14 cellular contexts compared by ENCODE assay signal in the genomic region with DNA sequence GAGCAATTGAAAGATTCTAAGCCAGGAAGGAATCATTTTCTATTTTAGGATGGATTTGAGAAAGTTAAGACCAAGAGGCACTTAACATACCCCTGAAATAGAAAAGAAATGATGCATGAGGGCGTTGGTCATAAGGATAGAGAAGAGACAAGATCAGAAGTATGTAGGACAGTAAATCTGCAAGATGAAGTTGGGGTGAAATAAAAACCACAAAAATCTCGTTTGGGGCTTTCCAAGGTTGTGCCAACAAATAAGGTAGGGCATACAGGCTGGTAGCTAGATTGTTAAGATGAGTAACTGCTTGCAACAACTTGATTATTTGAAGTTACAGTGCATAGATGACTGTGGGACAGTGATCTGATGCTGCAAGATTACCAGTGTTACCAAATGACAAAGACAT. TPM values are rescaled to one million over a fixed set of nuclear protein-coding genes. Genes with fewer than 3 reads are reported as not detected.
A peak's percentile ranks its signal among the peaks of the same experiment; 100 is the strongest.
DNase-seq lines count a peak whose midpoint lies in the region; ATAC-seq, FAIRE-seq and TF ChIP-seq lines count a peak whose summit lies in the region.
"Had no signal": no experiment of that assay in that cellular context is flagged by ENCODE, and none has a peak within 500 bp of the region (broad histone marks: within the 10 kb centered on the region; RNA-seq: fewer than 3 reads in every experiment).

No MANE protein-coding gene starts in this region.

- TF ChIP-seq CTCF in K562 (IDR thresholded peaks at IDR 0.05 in 2 of 3, conservative IDR thresholded peaks at IDR 0.05 in 1 of 3; ENCODE audit: insufficient read depth in 2 of 3, low read depth in 1 of 3, low read length in 3 of 3): no peak
- TF ChIP-seq CTCF in neural crest cell (conservative IDR thresholded peaks at IDR 0.05): no peak
- no peak for TF ChIP-seq CTCF in glutamatergic neuron (IDR thresholded peaks at IDR 0.05; ENCODE audit: partially characterized antibody, unreplicated experiment)

- H3K27me3 Mint-ChIP-seq in activated T-cell treated with anti-CD3 and anti-CD28 coated beads, Interleukin-2, amount 50 U/mL, for 24 hours: no peaks in the 10 kb centered on the region
- H3K27me3 Mint-ChIP-seq in neural crest cell (ENCODE audit: low read depth) (no peaks in the 10 kb centered on the region), glutamatergic neuron (ENCODE audit: unreplicated experiment) (peaks cover 7% of the 10 kb centered on the region)

- H3K9me3 Mint-ChIP-seq in activated T-cell treated with anti-CD3 and anti-CD28 coated beads, Interleukin-2, amount 50 U/mL, for 24 hours: no peaks in the 10 kb centered on the region
- no peaks in the 10 kb centered on the region for H3K9me3 Mint-ChIP-seq in neural crest cell
- H3K9me3 Mint-ChIP-seq in glutamatergic neuron (ENCODE audit: unreplicated experiment): peaks cover 13% of the 10 kb centered on the region

- peak overlapping the region; percentile 68 for H3K27ac Mint-ChIP-seq in activated T-cell treated with anti-CD3 and anti-CD28 coated beads, Interleukin-2, amount 50 U/mL, for 24 hours
- H3K27ac Mint-ChIP-seq in neural crest cell (ENCODE audit: unreplicated experiment) (no peak overlapping the region), glutamatergic neuron (ENCODE audit: unreplicated experiment) (no peak overlapping the region)

- in situ Hi-C loops in K562 (cut with MboI): loop anchor here (5.0 kb wide), 1 partner anchor 71 kb away; no protein-coding TSS in a partner anchor

- peaks cover 32% of the 10 kb centered on the region for H3K4me1 Mint-ChIP-seq in activated T-cell treated with anti-CD3 and anti-CD28 coated beads, Interleukin-2, amount 50 U/mL, for 24 hours (ENCODE audit: low read depth)
- H3K4me1 Mint-ChIP-seq in neural crest cell (peaks cover 19% of the 10 kb centered on the region), glutamatergic neuron (ENCODE audit: low read depth, unreplicated experiment) (peaks cover 13% of the 10 kb centered on the region)

- peaks cover 19% of the 10 kb centered on the region for H3K36me3 Mint-ChIP-seq in activated T-cell treated with anti-CD3 and anti-CD28 coated beads, Interleukin-2, amount 50 U/mL, for 24 hours (ENCODE audit: low read depth)
- H3K36me3 Mint-ChIP-seq in neural crest cell (ENCODE audit: low read depth): peaks cover 5% of the 10 kb centered on the region
- H3K36me3 Mint-ChIP-seq in glutamatergic neuron (ENCODE audit: unreplicated experiment): no peaks in the 10 kb centered on the region

- TF ChIP-seq EP300 in K562 (IDR thresholded peaks at IDR 0.05; ENCODE audit: low read length): no peak

- 0 out of 2 replicates have a peak, but pooled peaks cover 2% of the 10 kb centered on the region for H3K9me3 ChIP-seq in K562 (replicated peaks; ENCODE audit: control insufficient read depth, insufficient read depth, low read depth, low read length)
- H3K9me3 ChIP-seq: gastrocnemius medialis, neutrophil had no signal

- 19% methylated on average over 2 of the region's 2 CpGs for WGBS in K562 (ENCODE audit: insufficient coverage, low coverage, missing lambda C conversion rate)

- no peak overlapping the region for H2AFZ ChIP-seq in K562 (ENCODE audit: low read depth, low read length)

- H3K79me2 ChIP-seq in K562 (ENCODE audit: control insufficient read depth, insufficient read depth, low read length): peaks cover 34% of the 10 kb centered on the region

- POLR2A ChIA-PET in K562 (lab: Yijun Ruan, JAX): interaction anchor here (0.6 to 7.1 kb wide), 8 partner anchors 11 to 111 kb away, joined by 3 to 73 read pairs (median 8); a partner anchor contains a TSS

- TF ChIP-seq POLR2A in K562 (conservative IDR thresholded peaks at IDR 0.05): no peak

- H3K9me1 ChIP-seq in K562 (ENCODE audit: control insufficient read depth, insufficient read depth, low read length): no peaks in the 10 kb centered on the region

- H3K4me3 Mint-ChIP-seq in activated T-cell treated with anti-CD3 and anti-CD28 coated beads, Interleukin-2, amount 50 U/mL, for 24 hours: no peak overlapping the region
- H3K4me3 Mint-ChIP-seq in neural crest cell (peak overlapping the region; percentile 60), glutamatergic neuron (ENCODE audit: unreplicated experiment) (no peak overlapping the region)

- peaks cover 11% of the 10 kb centered on the region for H3K36me3 ChIP-seq in K562 (ENCODE audit: control insufficient read depth, insufficient read depth, low read length)
- H3K36me3 ChIP-seq: gastrocnemius medialis, neutrophil had no signal

- FAIRE-seq in K562 (lab: Jason Lieb, UNC): no peak
- FAIRE-seq: GM18507 had no signal

- H3K4me2 ChIP-seq in K562 (ENCODE audit: insufficient read depth, low read length): no peak overlapping the region

- ATAC-seq in K562: no peak
- ATAC-seq in GM18517 (IDR thresholded peaks at IDR 0.05; ENCODE audit: unreplicated experiment): no peak
- ATAC-seq: gastrocnemius medialis had no signal

- no peak for TF ChIP-seq RAD21 in K562 (CRISPR knock-in tag; conservative IDR thresholded peaks at IDR 0.05 in 1 of 2, IDR thresholded peaks at IDR 0.05 in 1 of 2)

- H3K27me3 ChIP-seq in K562 (ENCODE audit: control insufficient read depth in 2 of 2, insufficient read depth in 2 of 2, low read length in 2 of 2): no peaks in the 10 kb centered on the region
- H3K27me3 ChIP-seq: gastrocnemius medialis, neutrophil had no signal

- intact Hi-C loops in K562 (cut with micrococcal nuclease): loop anchor here (10.0 kb wide), 1 partner anchor 131 kb away; a partner anchor contains a TSS

- CTCF ChIA-PET in K562 (lab: Yijun Ruan, JAX; ENCODE audit: low intra/inter-chr PET ratio): interaction anchor here (0.6 kb wide), 1 partner anchor 129 kb away, joined by 3 read pairs; a partner anchor contains a TSS

- H4K20me1 ChIP-seq in K562 (replicated peaks; ENCODE audit: control insufficient read depth, insufficient read depth, low read length): peaks cover 9% of the 10 kb centered on the region

- H3K4me1 ChIP-seq in K562 (replicated peaks in 1 of 2; ENCODE audit: control insufficient read depth in 2 of 2, insufficient read depth in 2 of 2, low read length in 2 of 2): peaks cover 34 to 60% of the 10 kb centered on the region in 2 experiments

- no peak for DNase-seq in activated T-cell treated with anti-CD3 and anti-CD28 coated beads, Interleukin-2, amount 50 U/mL, for 24 hours
- DNase-seq in activated T-cell treated with anti-CD3 and anti-CD28 coated beads for 4 hours (no peak), M059J (ENCODE audit: low read depth) (peak; percentile 60), K562 (ENCODE audit: extremely low read depth in 1 of 4, low spot score in 3 of 4) (no peak), neural crest cell (ENCODE audit: low read depth, low spot score) (no peak), NCI-H526 treated with DMSO at 0.1 percent for 48 hours (lab: John Stamatoyannopoulos, UW) (no peak), glutamatergic neuron (no peak)
- DNase-seq: activated CD4-positive, alpha-beta T cell treated with anti-CD3 and anti-CD28 coated beads for 48 hours; gastrocnemius medialis; KBM-7; NCI-H2081 treated with DMSO at 0.1 percent for 48 hours had no signal

- H3K9ac ChIP-seq in K562 (ENCODE audit: insufficient read depth in 1 of 2, low read depth in 2 of 2, low read length in 2 of 2): no peak overlapping the region

- no peak overlapping the region for H3K4me3 ChIP-seq in K562
- H3K4me3 ChIP-seq: gastrocnemius medialis had no signal

- H3K27ac ChIP-seq in K562 (ENCODE audit: extremely low read depth, low read depth, low read length): no peak overlapping the region
- H3K27ac ChIP-seq: gastrocnemius medialis, neutrophil had no signal

- no TSS peak for BruUV-seq in K562 (replicated peaks; lab: Mats Ljungman, UMichigan)

RNA-seq across cellular contexts. Expression of a gene that starts 2.6 kb away (rescaled TPM):
- 27.8 and 39.5 TPM in 2 replicates for total RNA-seq in M059J (2014; rRNA removed; shearing (Covaris generic))
- 104 and 356 TPM in 2 replicates for total RNA-seq in K562 (2011; cell fraction: chromatin; rRNA removed; ENCODE audit: low replicate concordance)
- total RNA-seq in K562 (2011; cell fraction: nucleolus; rRNA removed): 54.4 and 64.3 TPM in 2 replicates
- 179 and 274 TPM in 2 replicates for total RNA-seq in K562 (2011; cell fraction: nucleoplasm; rRNA removed)
- total RNA-seq in K562 (2014; rRNA removed) (29.8 and 34.1 TPM in 2 replicates), K562 (2014; rRNA removed; fragmentation: Illumina TruSeq; extraction: Trizol) (60.2 and 70.5 TPM in 2 replicates), K562 (2015; rRNA removed; fragmentation: Illumina TruSeq; extraction: Trizol) (45.4 and 48.3 TPM in 2 replicates), K562 (2021) (40.5 and 42.4 TPM in 2 replicates), neural crest cell (38.4 and 42.8 TPM in 2 replicates), glutamatergic neuron (ENCODE audit: unreplicated experiment) (64.6 TPM)
- polyA plus RNA-seq in K562 (2011; rRNA removed) (27.8 and 39.5 TPM in 2 replicates), K562 (2014; fragmentation: Illumina TruSeq; extraction: Trizol) (23.0 and 25.3 TPM in 2 replicates), K562 (2014; fragmentation: Nextera tagmentation; extraction: Ambion mirVana) (10 to 100 TPM; 10.1 to 11.2 TPM), K562 (2014; rRNA removed) (22.9 and 28.0 TPM in 2 replicates)
- polyA plus RNA-seq in K562 (2011; cell fraction: cytosol; rRNA removed): 9.7 and 20.5 TPM in 2 replicates
- 26.0 and 35.2 TPM in 2 replicates for polyA plus RNA-seq in K562 (2011; cell fraction: nucleus; rRNA removed)
- 17.7 and 21.7 TPM in 2 replicates for polyA plus RNA-seq in K562 (2012)
- polyA minus RNA-seq in K562 (2011; rRNA and poly(A)+ RNA removed): 152 and 172 TPM in 2 replicates
- polyA minus RNA-seq in K562 (2011; cell fraction: cytosol; rRNA and poly(A)+ RNA removed): 28.8 and 35.4 TPM in 2 replicates
- 123 and 195 TPM in 2 replicates for polyA minus RNA-seq in K562 (2011; cell fraction: nucleus; rRNA and poly(A)+ RNA removed)

RNA-seq across cellular contexts. Expression of a gene that starts 32.8 kb away (rescaled TPM):
- total RNA-seq in M059J (2014; rRNA removed; shearing (Covaris generic)): 501 and 579 TPM in 2 replicates
- 108 and 251 TPM in 2 replicates for total RNA-seq in K562 (2011; cell fraction: chromatin; rRNA removed; ENCODE audit: low replicate concordance)
- total RNA-seq in K562 (2011; cell fraction: nucleolus; rRNA removed): 84.9 and 94.7 TPM in 2 replicates
- total RNA-seq in K562 (2011; cell fraction: nucleoplasm; rRNA removed): 175 and 253 TPM in 2 replicates
- 440 and 497 TPM in 2 replicates for total RNA-seq in K562 (2014; rRNA removed)
- 567 and 664 TPM in 2 replicates for total RNA-seq in K562 (2014; rRNA removed; fragmentation: Illumina TruSeq; extraction: Trizol)
- 577 and 626 TPM in 2 replicates for total RNA-seq in K562 (2015; rRNA removed; fragmentation: Illumina TruSeq; extraction: Trizol)
- 524 and 567 TPM in 2 replicates for total RNA-seq in K562 (2021)
- polyA plus RNA-seq in K562 (2011; rRNA removed): 329 and 455 TPM in 2 replicates
- polyA plus RNA-seq in K562 (2011; cell fraction: cytosol; rRNA removed): 77.8 and 235 TPM in 2 replicates
- polyA plus RNA-seq in K562 (2011; cell fraction: nucleus; rRNA removed): 298 and 403 TPM in 2 replicates
- polyA plus RNA-seq in K562 (2012): 541 and 564 TPM in 2 replicates
- polyA plus RNA-seq in K562 (2014; fragmentation: Illumina TruSeq; extraction: Trizol): 478 and 498 TPM in 2 replicates
- 100 to 1,000 TPM; 124 to 158 TPM for polyA plus RNA-seq in K562 (2014; fragmentation: Nextera tagmentation; extraction: Ambion mirVana)
- 539 and 577 TPM in 2 replicates for polyA plus RNA-seq in K562 (2014; rRNA removed)
- polyA minus RNA-seq in K562 (2011; rRNA and poly(A)+ RNA removed): 224 and 259 TPM in 2 replicates
- 123 and 142 TPM in 2 replicates for polyA minus RNA-seq in K562 (2011; cell fraction: cytosol; rRNA and poly(A)+ RNA removed)
- 91.1 and 169 TPM in 2 replicates for polyA minus RNA-seq in K562 (2011; cell fraction: nucleus; rRNA and poly(A)+ RNA removed)
- 581 and 589 TPM in 2 replicates for total RNA-seq in neural crest cell
- 231 TPM for total RNA-seq in glutamatergic neuron (ENCODE audit: unreplicated experiment)
